ENCODE assay signal across 18 cellular contexts in genomic region chr4:1416051-1416947, GRCh38. TPM values are rescaled to one million over a fixed set of nuclear protein-coding genes. Genes with fewer than 3 reads are reported as not detected.
DNase-seq lines count a peak whose midpoint lies in the region; ATAC-seq and TF ChIP-seq lines count a peak whose summit lies in the region.
"Had no signal": no experiment of that assay in that cellular context is flagged by ENCODE, and none has a peak within 500 bp of the region (broad histone marks: within the 10 kb centered on the region; RNA-seq: fewer than 3 reads in every experiment).

No MANE protein-coding gene starts in this region.

- no peak overlapping the region for H2AFZ ChIP-seq in MM.1S (ENCODE audit: low read length)

- intact Hi-C loops in stomach (cut with DNase I; ENCODE audit: low total_unique reads) = no loop called here

- H3K4me1 ChIP-seq in Peyer's patch (no peaks in the 10 kb centered on the region), stomach (peaks cover 0 to 9% (median 3%) of the 10 kb centered on the region in 4 donors), MM.1S (ENCODE audit: low read length) (no peaks in the 10 kb centered on the region)

- TF ChIP-seq CTCF in Peyer's patch (IDR thresholded peaks at IDR 0.05) (no peak), stomach (IDR thresholded peaks at IDR 0.05) (no peak), MM.1S (IDR thresholded peaks at IDR 0.05; ENCODE audit: low read length) (no peak)

- peaks cover 18% of the 10 kb centered on the region for H3K27me3 Mint-ChIP-seq in activated naive CD8-positive, alpha-beta T cell treated with anti-CD3 and anti-CD28 coated beads, Interleukin-2, amount 10 ng/mL, durations not matched to agents 7 days and 5 days
- H3K27me3 Mint-ChIP-seq in activated naive CD8-positive, alpha-beta T cell treated with anti-CD3 and anti-CD28 coated beads for 36 hours = peaks cover 63% of the 10 kb centered on the region

- TF ChIP-seq POLR2A in Peyer's patch (IDR thresholded peaks at IDR 0.05) = no peak
- no peak for TF ChIP-seq POLR2A in stomach (IDR thresholded peaks at IDR 0.05)

- no peaks in the 10 kb centered on the region for H3K36me3 Mint-ChIP-seq in activated naive CD8-positive, alpha-beta T cell treated with anti-CD3 and anti-CD28 coated beads, Interleukin-2, amount 10 ng/mL, durations not matched to agents 7 days and 5 days
- no peaks in the 10 kb centered on the region for H3K36me3 Mint-ChIP-seq in activated naive CD8-positive, alpha-beta T cell treated with anti-CD3 and anti-CD28 coated beads for 36 hours

- H4K20me1 ChIP-seq in MM.1S (ENCODE audit: insufficient read depth, low read length) = no peaks in the 10 kb centered on the region

- H3K27me3 ChIP-seq in Peyer's patch = peaks cover 0 to 27% of the 10 kb centered on the region in 2 donors
- peaks cover 25 to 100% (median 58%) of the 10 kb centered on the region in 3 donors for H3K27me3 ChIP-seq in stomach
- H3K27me3 ChIP-seq in MM.1S (replicated peaks; ENCODE audit: insufficient read depth, low read length) = no peaks in the 10 kb centered on the region; the same call in 1 of the 2 replicates

- no peaks in the 10 kb centered on the region for H3K79me2 ChIP-seq in MM.1S (ENCODE audit: low read length)

- H3K9me3 ChIP-seq in Peyer's patch (no peaks in the 10 kb centered on the region), stomach (no peaks in the 10 kb centered on the region), MM.1S (replicated peaks; ENCODE audit: insufficient read depth, low read length) (no peaks in the 10 kb centered on the region)

- WGBS in stomach, 5 donors = 47 to 70% (median 65%) methylated on average over 15 to 27 of the region's 27 CpGs

- peak overlapping the region; percentile 12 for H3K27ac Mint-ChIP-seq in activated naive CD8-positive, alpha-beta T cell treated with anti-CD3 and anti-CD28 coated beads, Interleukin-2, amount 10 ng/mL, durations not matched to agents 7 days and 5 days
- no peak overlapping the region for H3K27ac Mint-ChIP-seq in activated naive CD8-positive, alpha-beta T cell treated with anti-CD3 and anti-CD28 coated beads for 36 hours
- H3K27ac Mint-ChIP-seq: activated naive CD4-positive, alpha-beta T cell treated with anti-CD3 and anti-CD28 coated beads for 36 hours; CD4-positive, alpha-beta T cell had no signal

- H3F3A ChIP-seq in MM.1S (ENCODE audit: insufficient read depth, low read length) = no peaks in the 10 kb centered on the region

- no peaks in the 10 kb centered on the region for H3K4me1 Mint-ChIP-seq in activated naive CD8-positive, alpha-beta T cell treated with anti-CD3 and anti-CD28 coated beads, Interleukin-2, amount 10 ng/mL, durations not matched to agents 7 days and 5 days
- H3K4me1 Mint-ChIP-seq in activated naive CD8-positive, alpha-beta T cell treated with anti-CD3 and anti-CD28 coated beads for 36 hours = no peaks in the 10 kb centered on the region
- H3K4me1 Mint-ChIP-seq: neural crest cell had no signal

- H3K9me3 Mint-ChIP-seq in activated naive CD8-positive, alpha-beta T cell treated with anti-CD3 and anti-CD28 coated beads, Interleukin-2, amount 10 ng/mL, durations not matched to agents 7 days and 5 days = no peaks in the 10 kb centered on the region
- no peaks in the 10 kb centered on the region for H3K9me3 Mint-ChIP-seq in activated naive CD8-positive, alpha-beta T cell treated with anti-CD3 and anti-CD28 coated beads for 36 hours
- H3K9me3 Mint-ChIP-seq: activated naive CD4-positive, alpha-beta T cell treated with anti-CD3 and anti-CD28 coated beads for 36 hours; CD4-positive, alpha-beta T cell; neural crest cell had no signal

- no peak overlapping the region for H3K9ac ChIP-seq in MM.1S (ENCODE audit: low read length)

- POLR2A ChIA-PET in activated naive CD8-positive, alpha-beta T cell treated with anti-CD3 and anti-CD28 coated beads, Interleukin-2, amount 10 ng/mL, durations not matched to agents 7 days and 5 days (lab: Charles Lee) = no interaction called here

- DNase-seq in activated naive CD8-positive, alpha-beta T cell treated with anti-CD3 and anti-CD28 coated beads, Interleukin-2, amount 10 ng/mL, durations not matched to agents 7 days and 5 days = no peak
- DNase-seq in activated naive CD8-positive, alpha-beta T cell treated with anti-CD3 and anti-CD28 coated beads for 36 hours = no peak
- DNase-seq in Peyer's patch (peak in 2 of 3 donors; percentile 32 to 37), islet precursor cell (peak; percentile 41), stomach (peak; percentile 21), NCI-H748 (lab: John Stamatoyannopoulos, UW; ENCODE audit: unreplicated experiment) (no peak), DMS79 treated with DMSO at 0.1 percent for 48 hours (lab: John Stamatoyannopoulos, UW) (no peak), MM.1S (no peak)
- DNase-seq: activated naive CD4-positive, alpha-beta T cell treated with anti-CD3 and anti-CD28 coated beads for 36 hours; activated T-cell treated with anti-CD3 and anti-CD28 coated beads for 4 hours; CD4-positive, alpha-beta T cell; foreskin fibroblast; hippocampal formation; NCI-H2029; NCI-H345 had no signal

- H3K27ac ChIP-seq in Peyer's patch = no peak overlapping the region
- H3K27ac ChIP-seq in stomach = no peak overlapping the region
- H3K27ac ChIP-seq in MM.1S (ENCODE audit: low read length) = no peak overlapping the region

- no peak for TF ChIP-seq EP300 in stomach (IDR thresholded peaks at IDR 0.05)

- H3K4me3 ChIP-seq in Peyer's patch (no peak overlapping the region), stomach (no peak overlapping the region), MM.1S (ENCODE audit: low read length) (no peak overlapping the region)

- H3K4me2 ChIP-seq in MM.1S (ENCODE audit: low read depth, low read length) = no peak overlapping the region

- H3K36me3 ChIP-seq in Peyer's patch (no peaks in the 10 kb centered on the region), stomach (no peaks in the 10 kb centered on the region), MM.1S (replicated peaks; ENCODE audit: insufficient read depth, low read length) (no peaks in the 10 kb centered on the region)

- ATAC-seq in activated naive CD8-positive, alpha-beta T cell treated with anti-CD3 and anti-CD28 coated beads, Interleukin-2, amount 10 ng/mL, durations not matched to agents 7 days and 5 days (ENCODE audit: low read depth) = no peak

- no peak overlapping the region for H3K4me3 Mint-ChIP-seq in activated naive CD8-positive, alpha-beta T cell treated with anti-CD3 and anti-CD28 coated beads, Interleukin-2, amount 10 ng/mL, durations not matched to agents 7 days and 5 days
- H3K4me3 Mint-ChIP-seq in activated naive CD8-positive, alpha-beta T cell treated with anti-CD3 and anti-CD28 coated beads for 36 hours = no peak overlapping the region
- H3K4me3 Mint-ChIP-seq: activated naive CD4-positive, alpha-beta T cell treated with anti-CD3 and anti-CD28 coated beads for 36 hours; CD4-positive, alpha-beta T cell; neural crest cell had no signal

- H3K9me2 ChIP-seq in MM.1S (replicated peaks; ENCODE audit: insufficient read depth, low read length) = no peaks in the 10 kb centered on the region

RNA-seq across cellular contexts. Expression of gene NKX1-1, which starts 10.1 kb away (rescaled TPM):
- total RNA-seq in activated naive CD8-positive, alpha-beta T cell treated with anti-CD3 and anti-CD28 coated beads, Interleukin-2, amount 10 ng/mL, durations not matched to agents 7 days and 5 days = not detected
- total RNA-seq in activated naive CD8-positive, alpha-beta T cell treated with anti-CD3 and anti-CD28 coated beads for 36 hours = not detected
- not detected for total RNA-seq in Peyer's patch
- total RNA-seq in stomach = not detected
- not detected for polyA plus RNA-seq in stomach
- total RNA-seq: activated naive CD4-positive, alpha-beta T cell treated with anti-CD3 and anti-CD28 coated beads for 36 hours; CD4-positive, alpha-beta T cell; kidney epithelial cell; neural crest cell; temporal lobe had no signal

Comparison
In these comparisons a context has a peak if more than half of its experiments do, and no peak if none do; other contexts are left out.
1. DNase-seq: peak in Peyer's patch (2 of 3), islet precursor cell (single experiment) and stomach (single experiment); none in activated naive CD8-positive, alpha-beta T cell treated with anti-CD3 and anti-CD28 coated beads, Interleukin-2, amount 10 ng/mL, durations not matched to agents 7 days and 5 days (single experiment), activated naive CD8-positive, alpha-beta T cell treated with anti-CD3 and anti-CD28 coated beads for 36 hours (single experiment), NCI-H748 (single experiment), DMS79 treated with DMSO at 0.1 percent for 48 hours (single experiment) and MM.1S (single experiment).